ENCODE assay signal across 8 cellular contexts in genomic region chr13:97221989-97222700, GRCh38. TPM values are rescaled to one million over a fixed set of nuclear protein-coding genes. Genes with fewer than 3 reads are reported as not detected.
DNase-seq lines count a peak whose midpoint lies in the region; ATAC-seq and TF ChIP-seq lines count a peak whose summit lies in the region.

MBNL2 (plus strand) TSS chr13:97222333; CDS start chr13:97276236, 53,903 bp downstream.

- H3K9me3 ChIP-seq in osteoblast (ENCODE audit: low read depth, low read length) (no peaks in the 10 kb centered on the region), testis (no peaks in the 10 kb centered on the region)

- ATAC-seq in HG02571 (IDR thresholded peaks at IDR 0.05; ENCODE audit: unreplicated experiment) (peak; percentile 97), SK-N-SH treated with all-trans-retinoic acid at 6 μM for 48 hours (peak; percentile 96)

- H3K27ac Mint-ChIP-seq in activated naive CD8-positive, alpha-beta T cell, result peak within 1 kb of the TSS; percentile 96

- no peaks in the 10 kb centered on the region for H3K9me3 Mint-ChIP-seq in activated naive CD8-positive, alpha-beta T cell (ENCODE audit: low read depth)

- peak within 1 kb of the TSS; percentile 84 for H3K27ac ChIP-seq in osteoblast (ENCODE audit: low read depth, low read length)
- peak within 1 kb of the TSS; percentile 91 to 93 for H3K27ac ChIP-seq in testis

- H3K4me3 Mint-ChIP-seq in activated naive CD8-positive, alpha-beta T cell, result peak within 1 kb of the TSS; percentile 94

- H4K20me1 ChIP-seq in osteoblast (ENCODE audit: insufficient read depth, low read length), result peaks cover 4% of the 10 kb centered on the region

- no peaks in the 10 kb centered on the region for H3K27me3 Mint-ChIP-seq in activated naive CD8-positive, alpha-beta T cell

- intact Hi-C loops in testis (cut with DNase I; ENCODE audit: low total_unique reads), result no loop called here

- H3K27me3 ChIP-seq in osteoblast (ENCODE audit: insufficient read depth, low read length) (no peaks in the 10 kb centered on the region), testis (no peaks in the 10 kb centered on the region)

- WGBS in testis, 2 donors, result 1 to 3% methylated on average over 15 of the region's 15 CpGs

- TF ChIP-seq POLR2A in NB4 (IDR thresholded peaks at IDR 0.05; ENCODE audit: extremely low read depth, insufficient read length), result peak; percentile 56
- peak; percentile 42 for TF ChIP-seq POLR2A in testis (IDR thresholded peaks at IDR 0.05)

- H3K4me3 ChIP-seq in NB4 (ENCODE audit: low read depth, low read length) (peak within 1 kb of the TSS; percentile 79), osteoblast (ENCODE audit: insufficient read depth, low read length) (peak within 1 kb of the TSS; percentile 82), testis (peak within 1 kb of the TSS; percentile 65 to 78)

- H3K4me1 ChIP-seq in osteoblast (ENCODE audit: insufficient read depth, low read length) (peaks cover 25% of the 10 kb centered on the region), testis (peaks cover 20% of the 10 kb centered on the region)

- H3K36me3 ChIP-seq in osteoblast (ENCODE audit: insufficient read depth, low read length), result no peaks in the 10 kb centered on the region
- no peaks in the 10 kb centered on the region for H3K36me3 ChIP-seq in testis (ENCODE audit: low read depth, missing control alignments)

- H3K79me2 ChIP-seq in osteoblast (ENCODE audit: insufficient read depth, low read length), result peaks cover 40% of the 10 kb centered on the region

- H3K36me3 Mint-ChIP-seq in activated naive CD8-positive, alpha-beta T cell, result no peaks in the 10 kb centered on the region

- TF ChIP-seq CTCF in NB4 (IDR thresholded peaks at IDR 0.05; ENCODE audit: low read depth, low read length), result no peak
- no peak for TF ChIP-seq CTCF in osteoblast (IDR thresholded peaks at IDR 0.05; ENCODE audit: extremely low read depth, low read depth, low read length)
- TF ChIP-seq CTCF in testis (IDR thresholded peaks at IDR 0.05), result no peak

- H3K4me2 ChIP-seq in osteoblast (ENCODE audit: insufficient read depth, low read length), result peak within 1 kb of the TSS; percentile 92

- peak; percentile 80 for DNase-seq in GM04504 (ENCODE audit: low read depth)
- DNase-seq in NB4 (ENCODE audit: low read depth), result peak; percentile 93
- peak; percentile 92 for DNase-seq in glomerular visceral epithelial cell (ENCODE audit: extremely low spot score)
- peak; percentile 84 for DNase-seq in osteoblast (ENCODE audit: insufficient read length, low spot score, missing footprints)
- peak; percentile 96 for DNase-seq in testis

- H2AFZ ChIP-seq in osteoblast (ENCODE audit: low read length), result peak within 1 kb of the TSS; percentile 83

- peaks cover 48% of the 10 kb centered on the region for H3K4me1 Mint-ChIP-seq in activated naive CD8-positive, alpha-beta T cell (ENCODE audit: low read depth)

TF ChIP-seq in SK-N-SH treated with all-trans-retinoic acid at 6 μM for 48 hours, 23 proteins besides CTCF, POLR2A, EP300 and RAD21:
- TF ChIP-seq TCF4 (CRISPR knock-in tag; IDR thresholded peaks at IDR 0.05; ENCODE audit: borderline replicate concordance) (peak; percentile 46; the same call in 1 of the 2 replicates), BACH2 (CRISPR knock-in tag; IDR thresholded peaks at IDR 0.05; ENCODE audit: borderline replicate concordance) (no peak), RARB (CRISPR knock-in tag; IDR thresholded peaks at IDR 0.05) (no peak), ISL1 (CRISPR knock-in tag; IDR thresholded peaks at IDR 0.05) (peak; percentile 25; the same call in 1 of the 2 replicates)

RNA-seq across cellular contexts. Expression of gene MBNL2, which starts in this region (rescaled TPM):
- total RNA-seq in osteoblast (66.0 and 69.8 TPM in 2 replicates), testis (10 to 100 TPM; 69.4 to 83.0 TPM)
- polyA plus RNA-seq in testis (ENCODE audit: insufficient read depth, low read depth, low replicate concordance), result 21.5 TPM

Comparison
In these comparisons a context has a peak if more than half of its experiments do, and no peak if none do; other contexts are left out.
1. Peak in every context shown above with its lines: DNase-seq, ATAC-seq, H3K4me3 ChIP-seq and H3K27ac ChIP-seq.